In the genomic region with DNA sequence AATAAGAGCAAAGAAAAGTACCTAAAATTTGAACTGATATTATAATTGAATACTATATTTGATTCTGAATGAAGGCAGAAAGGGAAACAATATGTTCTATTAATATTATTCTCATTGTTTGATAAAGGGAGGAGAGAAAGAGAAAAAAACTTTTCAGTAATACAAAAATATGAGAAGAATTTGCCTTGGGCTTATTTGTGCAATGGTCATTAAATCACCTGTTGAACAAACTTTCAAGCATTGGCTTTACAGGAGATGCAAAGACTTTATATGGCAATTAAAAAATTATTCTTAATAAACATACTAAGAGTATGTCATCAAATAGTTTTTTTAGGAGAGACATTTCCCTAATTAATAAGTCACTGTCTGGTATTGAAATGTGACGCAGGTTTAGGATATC, we compare ENCODE assay signal across 30 cellular contexts.
"Had no signal": no experiment of that assay in that cellular context is flagged by ENCODE, and none has a peak within 500 bp of the region (broad histone marks: within the 10 kb centered on the region; RNA-seq: fewer than 3 reads in every experiment).

No MANE protein-coding gene starts in this region.

- H3K27me3 ChIP-seq: left lung, ovary, spleen, stomach, testis, thyroid gland, transverse colon, upper lobe of left lung, vagina had no signal

- H3K4me3 ChIP-seq: left lung, lower lobe of right lung, mucosa of descending colon, ovary, prostate gland, skin epidermis, spleen, stomach, testis, thyroid gland, transverse colon, upper lobe of left lung, vagina had no signal

- FAIRE-seq: keratinocyte had no signal

- H3K4me1 ChIP-seq: left lung, lower lobe of right lung, prostate gland, spleen, stomach, testis, thyroid gland, transverse colon, upper lobe of left lung, vagina had no signal

- ATAC-seq: left cardiac atrium; left lung; lower lobe of right lung; mucosa of descending colon; naive thymus-derived CD4-positive, alpha-beta T cell; natural killer cell treated with Interleukin-12 subunit alpha and Interleukin-12 subunit beta and Interleukin-15 and Interleukin-18, amount 100 ng/mL, for 72 hours; right cardiac atrium; sciatic nerve; stimulated activated naive B cell treated with anti-CD40 and anti-IgM and Interleukin-4, amounts not matched to agents 10 μg/mL and 1 μg/mL and 100 μg/mL, for 72 hours; stimulated activated naive CD8-positive, alpha-beta T cell treated with anti-CD3 and anti-CD28 coated beads, Interleukin-15, Interleukin-2, amounts not matched to agents 100 U/mL and 50 U/mL, for 24 hours had no signal

- H3K4me3 Mint-ChIP-seq: naive thymus-derived CD4-positive, alpha-beta T cell; natural killer cell treated with Interleukin-12 subunit alpha and Interleukin-12 subunit beta and Interleukin-15 and Interleukin-18, amount 100 ng/mL, for 72 hours; stimulated activated naive B cell treated with anti-CD40 and anti-IgM and Interleukin-4, amounts not matched to agents 10 μg/mL and 1 μg/mL and 100 μg/mL, for 72 hours had no signal

- H3K9me3 ChIP-seq: left lung, lower lobe of right lung, mucosa of descending colon, ovary, prostate gland, spleen, stomach, testis, thyroid gland, transverse colon, upper lobe of left lung, vagina had no signal

- H3K36me3 ChIP-seq: ovary, prostate gland, thyroid gland had no signal

- H3K27ac Mint-ChIP-seq: naive thymus-derived CD4-positive, alpha-beta T cell; natural killer cell treated with Interleukin-12 subunit alpha and Interleukin-12 subunit beta and Interleukin-15 and Interleukin-18, amount 100 ng/mL, for 72 hours had no signal

- H3K27ac ChIP-seq: left lung, lower lobe of right lung, ovary, prostate gland, skin epidermis, spleen, stomach, testis, thyroid gland, transverse colon, upper lobe of left lung, vagina had no signal

- H3K27me3 Mint-ChIP-seq: naive thymus-derived CD4-positive, alpha-beta T cell; natural killer cell treated with Interleukin-12 subunit alpha and Interleukin-12 subunit beta and Interleukin-15 and Interleukin-18, amount 100 ng/mL, for 72 hours; stimulated activated naive B cell treated with anti-CD40 and anti-IgM and Interleukin-4, amounts not matched to agents 10 μg/mL and 1 μg/mL and 100 μg/mL, for 72 hours had no signal

- H3K9me3 Mint-ChIP-seq: naive thymus-derived CD4-positive, alpha-beta T cell; natural killer cell treated with Interleukin-12 subunit alpha and Interleukin-12 subunit beta and Interleukin-15 and Interleukin-18, amount 100 ng/mL, for 72 hours; stimulated activated naive B cell treated with anti-CD40 and anti-IgM and Interleukin-4, amounts not matched to agents 10 μg/mL and 1 μg/mL and 100 μg/mL, for 72 hours had no signal

- DNase-seq: hippocampal formation; kidney glomerular epithelial cell; left cardiac atrium; left lung; lower lobe of right lung; mammary epithelial cell; mesendoderm; midbrain; mucosa of descending colon; naive thymus-derived CD4-positive, alpha-beta T cell; ovary; posterior cingulate gyrus; retina; right cardiac atrium; spleen; stimulated activated CD4-positive, alpha-beta T cell treated with anti-CD3 and anti-CD28 coated beads, Interleukin-4, amount 100 ng/mL, for 4 hours; stimulated activated CD8-positive, alpha-beta memory T cell treated with anti-CD3 and anti-CD28 coated beads, Interleukin-4, amount 100 ng/mL, for 48 hours; stimulated activated naive B cell treated with anti-CD40 and anti-IgM and Interleukin-4, amounts not matched to agents 10 μg/mL and 1 μg/mL and 100 μg/mL, for 72 hours; stimulated activated naive CD8-positive, alpha-beta T cell treated with anti-CD3 and anti-CD28 coated beads, Interleukin-15, Interleukin-2, amounts not matched to agents 100 U/mL and 50 U/mL, for 24 hours; stomach; testis; thyroid gland; transverse colon; upper lobe of left lung had no signal
